1 cellular context compared by ENCODE assay signal in the genomic region with DNA sequence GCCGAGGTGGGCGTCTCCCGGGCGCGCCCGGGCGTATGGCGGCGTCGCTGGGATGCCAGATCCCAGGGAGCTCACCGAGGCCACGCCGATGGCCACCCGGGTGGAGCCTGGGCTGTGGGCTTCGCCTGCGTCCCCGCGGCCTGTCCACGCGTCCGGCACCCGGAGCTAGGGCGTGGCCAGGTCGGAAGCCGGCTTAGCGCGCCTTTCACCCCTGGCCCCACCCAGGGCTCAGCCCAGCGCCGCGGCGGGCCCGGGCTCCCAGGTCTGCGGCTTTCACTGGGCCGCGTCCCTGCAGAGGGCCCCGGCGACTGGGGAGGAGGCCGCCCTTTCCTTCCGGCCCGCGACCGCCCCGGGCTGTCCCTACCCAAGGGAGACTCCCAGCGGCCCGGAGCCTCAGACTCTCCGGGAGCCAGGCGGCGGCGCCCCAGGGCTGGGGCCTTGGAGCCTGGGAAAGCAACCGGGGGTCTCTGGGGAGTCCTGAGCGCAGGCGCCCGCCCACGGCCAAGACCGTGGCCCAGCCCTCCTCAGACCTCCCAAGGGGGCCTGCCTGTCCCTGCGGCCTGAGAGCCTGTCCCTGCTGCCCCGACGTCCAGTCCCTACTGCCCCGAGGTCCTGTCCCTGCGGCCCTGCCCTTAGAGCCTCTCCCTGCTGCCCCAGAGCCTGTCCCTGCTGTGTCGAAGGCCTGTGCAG.
A peak's percentile ranks its signal among the peaks of the same experiment; 100 is the strongest.
TF ChIP-seq lines count a peak whose summit lies in the region.

No MANE protein-coding gene starts in this region.

TF ChIP-seq in GM12878, 131 proteins besides CTCF, POLR2A, EP300 and RAD21 (continued from another document):
- no peak for TF ChIP-seq E2F4 (IDR thresholded peaks at IDR 0.05; ENCODE audit: low read depth, low read length)
- TF ChIP-seq MEF2B (IDR thresholded peaks at IDR 0.05; ENCODE audit: partially characterized antibody, poor library complexity, severe bottlenecking) = peak; percentile 11
